In genomic region chr9:91028166-91028827, GRCh38 we compare ENCODE assay signal across 13 cellular contexts.
A peak's percentile ranks its signal among the peaks of the same experiment; 100 is the strongest.
DNase-seq lines count a peak whose midpoint lies in the region; TF ChIP-seq lines count a peak whose summit lies in the region.
"Had no signal": no experiment of that assay in that cellular context is flagged by ENCODE, and none has a peak within 500 bp of the region (broad histone marks: within the 10 kb centered on the region; RNA-seq: fewer than 3 reads in every experiment).

No MANE protein-coding gene starts in this region.

- no peaks in the 10 kb centered on the region for H3K27me3 ChIP-seq in trophoblast cell (ENCODE audit: insufficient read depth, low read length)
- H3K27me3 ChIP-seq: BLaER1 had no signal

- CTCF ChIA-PET in Calu3 (lab: Charles Lee): no interaction called here

- no peak for TF ChIP-seq CTCF in Calu3 (IDR thresholded peaks at IDR 0.05; ENCODE audit: unreplicated experiment)

- H3K4me3 Mint-ChIP-seq in activated CD4-positive, alpha-beta T cell treated with anti-CD3 and anti-CD28 coated beads, Interleukin-2, amount 10 ng/mL, durations not matched to agents 24 days and 14 days: no peak overlapping the region
- no peak overlapping the region for H3K4me3 Mint-ChIP-seq in Calu3 (ENCODE audit: low read depth, unreplicated experiment)
- H3K4me3 Mint-ChIP-seq: CD8-positive, alpha-beta memory T cell had no signal

- no peak overlapping the region for H4K12ac ChIP-seq in trophoblast cell (ENCODE audit: low read depth, low read length)

- H3K4me2 ChIP-seq in trophoblast cell (ENCODE audit: low read length): no peak overlapping the region
- H3K4me2 ChIP-seq: BLaER1 had no signal

- no peak overlapping the region for H4K91ac ChIP-seq in trophoblast cell (ENCODE audit: low read depth, low read length)

- peaks cover 16% of the 10 kb centered on the region for H3K27me3 Mint-ChIP-seq in activated CD4-positive, alpha-beta T cell treated with anti-CD3 and anti-CD28 coated beads, Interleukin-2, amount 10 ng/mL, durations not matched to agents 24 days and 14 days
- H3K27me3 Mint-ChIP-seq in Calu3 (ENCODE audit: unreplicated experiment): peaks cover 12% of the 10 kb centered on the region

- no peak overlapping the region for H2BK5ac ChIP-seq in trophoblast cell (ENCODE audit: low read depth, low read length, poor library complexity)

- no peak overlapping the region for H2AK5ac ChIP-seq in trophoblast cell (ENCODE audit: low read length)

- peak overlapping the region; percentile 35 for H3K4me3 ChIP-seq in trophoblast cell (ENCODE audit: low read depth, low read length)
- H3K4me3 ChIP-seq: BLaER1, HAP-1 had no signal

- H3K27ac Mint-ChIP-seq in activated CD4-positive, alpha-beta T cell treated with anti-CD3 and anti-CD28 coated beads, Interleukin-2, amount 10 ng/mL, durations not matched to agents 24 days and 14 days: no peak overlapping the region
- no peak overlapping the region for H3K27ac Mint-ChIP-seq in Calu3 (ENCODE audit: unreplicated experiment)
- H3K27ac Mint-ChIP-seq: CD8-positive, alpha-beta memory T cell had no signal

- H3K79me1 ChIP-seq in trophoblast cell (ENCODE audit: low read length): no peaks in the 10 kb centered on the region

- H3K36me3 Mint-ChIP-seq in activated CD4-positive, alpha-beta T cell treated with anti-CD3 and anti-CD28 coated beads, Interleukin-2, amount 10 ng/mL, durations not matched to agents 24 days and 14 days (ENCODE audit: low read depth): no peaks in the 10 kb centered on the region
- H3K36me3 Mint-ChIP-seq in Calu3 (ENCODE audit: insufficient read depth, unreplicated experiment): no peaks in the 10 kb centered on the region
- H3K36me3 Mint-ChIP-seq: CD8-positive, alpha-beta memory T cell had no signal

- H3K14ac ChIP-seq in trophoblast cell (ENCODE audit: low read length): no peak overlapping the region

- WGBS in trophoblast cell (ENCODE audit: extremely low coverage, insufficient coverage, insufficient read length): no CpG with 5 or more reads among the region's 8 CpGs

- no TSS peak for BruUV-seq in Calu3 (replicated peaks; lab: Mats Ljungman, UMichigan)

- no peaks in the 10 kb centered on the region for H3K9me3 Mint-ChIP-seq in activated CD4-positive, alpha-beta T cell treated with anti-CD3 and anti-CD28 coated beads, Interleukin-2, amount 10 ng/mL, durations not matched to agents 24 days and 14 days
- H3K9me3 Mint-ChIP-seq in Calu3 (ENCODE audit: low read depth, unreplicated experiment): no peaks in the 10 kb centered on the region
- H3K9me3 Mint-ChIP-seq: CD8-positive, alpha-beta memory T cell had no signal

- H3K27ac ChIP-seq in trophoblast cell (ENCODE audit: low read depth, low read length): no peak overlapping the region
- H3K27ac ChIP-seq: 22Rv1, BLaER1 had no signal

- H3K9me3 ChIP-seq in trophoblast cell (ENCODE audit: insufficient read depth, low read depth, low read length): peaks cover 3% of the 10 kb centered on the region
- H3K9me3 ChIP-seq: Caco-2, HAP-1 had no signal

- H2BK120ac ChIP-seq in trophoblast cell (ENCODE audit: insufficient read depth, low read length, poor library complexity): no peak overlapping the region

- no peak overlapping the region for H4K8ac ChIP-seq in trophoblast cell (ENCODE audit: low read depth, low read length)

- intact Hi-C loops in activated CD4-positive, alpha-beta T cell treated with anti-CD3 and anti-CD28 coated beads, Interleukin-2, amount 10 ng/mL, durations not matched to agents 24 days and 14 days (cut with micrococcal nuclease): no loop called here
- intact Hi-C loops in Calu3 (cut with micrococcal nuclease; ENCODE audit: unreplicated experiment): no loop called here

- H2AFZ ChIP-seq in trophoblast cell (ENCODE audit: insufficient read depth, low read length, poor library complexity): no peak overlapping the region

- H3K36me3 ChIP-seq in trophoblast cell (ENCODE audit: control insufficient read depth in 1 of 2, insufficient read depth in 2 of 2, low read length in 2 of 2): no peaks in the 10 kb centered on the region
- H3K36me3 ChIP-seq: BLaER1, HAP-1 had no signal

- no peak overlapping the region for H2BK12ac ChIP-seq in trophoblast cell (ENCODE audit: low read length)

- no peak overlapping the region for H3K9ac ChIP-seq in trophoblast cell (ENCODE audit: low read length)
- H3K9ac ChIP-seq: BLaER1 had no signal

- H3K4me1 ChIP-seq in trophoblast cell (ENCODE audit: control insufficient read depth in 1 of 2, insufficient read depth in 2 of 2, low read length in 2 of 2): no peaks in the 10 kb centered on the region
- H3K4me1 ChIP-seq: BLaER1, Caco-2, HAP-1 had no signal

- H3K23ac ChIP-seq in trophoblast cell (ENCODE audit: low read length): no peak overlapping the region

- H3K4ac ChIP-seq in trophoblast cell (ENCODE audit: low read depth, low read length): no peak overlapping the region

- H3K79me2 ChIP-seq in trophoblast cell (ENCODE audit: control insufficient read depth, insufficient read depth, low read length, poor library complexity): no peaks in the 10 kb centered on the region

- no peaks in the 10 kb centered on the region for H3K4me1 Mint-ChIP-seq in activated CD4-positive, alpha-beta T cell treated with anti-CD3 and anti-CD28 coated beads, Interleukin-2, amount 10 ng/mL, durations not matched to agents 24 days and 14 days
- H3K4me1 Mint-ChIP-seq in Calu3 (ENCODE audit: low read depth, unreplicated experiment): no peaks in the 10 kb centered on the region
- H3K4me1 Mint-ChIP-seq: CD8-positive, alpha-beta memory T cell had no signal

- DNase-seq in activated CD4-positive, alpha-beta T cell treated with anti-CD3 and anti-CD28 coated beads, Interleukin-2, amount 10 ng/mL, durations not matched to agents 24 days and 14 days: peak; percentile 33
- no peak for DNase-seq in activated CD4-positive, alpha-beta T cell treated with anti-CD3 and anti-CD28 coated beads, Interleukin-2, amount 50 U/mL, for 1 hour
- DNase-seq in ecto neural progenitor cell (ENCODE audit: low spot score) (peak; percentile 38), trophoblast cell (no peak), Calu3 (no peak), NCI-H82 treated with DMSO at 0.1 percent for 48 hours (lab: John Stamatoyannopoulos, UW; ENCODE audit: unreplicated experiment) (no peak), A172 (ENCODE audit: low spot score) (no peak)
- DNase-seq: AML-193; Caco-2; CD8-positive, alpha-beta memory T cell had no signal

- H3K18ac ChIP-seq in trophoblast cell (ENCODE audit: low read length): no peak overlapping the region

Comparison
In these comparisons a context has a peak if more than half of its experiments do, and no peak if none do; other contexts are left out.
1. DNase-seq: peak in activated CD4-positive, alpha-beta T cell treated with anti-CD3 and anti-CD28 coated beads, Interleukin-2, amount 10 ng/mL, durations not matched to agents 24 days and 14 days (single experiment) and ecto neural progenitor cell (single experiment); none in activated CD4-positive, alpha-beta T cell treated with anti-CD3 and anti-CD28 coated beads, Interleukin-2, amount 50 U/mL, for 1 hour (single experiment), trophoblast cell (0 of 2), Calu3 (single experiment), NCI-H82 treated with DMSO at 0.1 percent for 48 hours (single experiment) and A172 (single experiment).